Comparison of ENCODE assay signal across 7 cellular contexts in genomic region chr3:133136114-133137041, GRCh38.
DNase-seq lines count a peak whose midpoint lies in the region; ATAC-seq lines count a peak whose summit lies in the region.

No MANE protein-coding gene starts in this region.

- H3K27ac Mint-ChIP-seq in effector memory CD8-positive, alpha-beta T cell, result no peak overlapping the region

- no peak overlapping the region for H3K4me3 Mint-ChIP-seq in effector memory CD8-positive, alpha-beta T cell

- peak; percentile 43 for ATAC-seq in GM19372 (IDR thresholded peaks at IDR 0.05; ENCODE audit: low read depth, unreplicated experiment)
- ATAC-seq in HG03060 (IDR thresholded peaks at IDR 0.05; ENCODE audit: low read depth, unreplicated experiment), result peak; percentile 49
- no peak for ATAC-seq in effector memory CD8-positive, alpha-beta T cell (replicated peaks)

- no peaks in the 10 kb centered on the region for H3K4me1 Mint-ChIP-seq in effector memory CD8-positive, alpha-beta T cell (ENCODE audit: low read depth in 2 of 2)

- peak; percentile 73 for DNase-seq in NCI-H345 (lab: John Stamatoyannopoulos, UW)
- DNase-seq in myocyte (ENCODE audit: low read depth), result peak; percentile 41
- no peak for DNase-seq in C1 segment of cervical spinal cord (lab: John Stamatoyannopoulos, UW)
- DNase-seq in effector memory CD8-positive, alpha-beta T cell, result no peak
- no peak for DNase-seq in NOMO-1 (lab: John Stamatoyannopoulos, UW; ENCODE audit: unreplicated experiment in 2 of 2)

- peaks cover 4% of the 10 kb centered on the region for H3K36me3 Mint-ChIP-seq in effector memory CD8-positive, alpha-beta T cell (ENCODE audit: insufficient read depth)

- no peaks in the 10 kb centered on the region for H3K9me3 Mint-ChIP-seq in effector memory CD8-positive, alpha-beta T cell

- H3K27me3 Mint-ChIP-seq in effector memory CD8-positive, alpha-beta T cell, result peaks cover 0 to 12% of the 10 kb centered on the region in 2 donors

Comparison
In these comparisons a context has a peak if more than half of its experiments do, and no peak if none do; other contexts are left out.
1. DNase-seq: peak in NCI-H345 (single experiment) and myocyte (single experiment); none in C1 segment of cervical spinal cord (0 of 14), effector memory CD8-positive, alpha-beta T cell (0 of 3) and NOMO-1 (0 of 2).